Comparison of ENCODE assay signal across 1 cellular context in genomic region chr18:57023483-57023882, GRCh38.
TF ChIP-seq lines count a peak whose summit lies in the region.

No MANE protein-coding gene starts in this region.

TF ChIP-seq in GM23338, 12 proteins besides CTCF, POLR2A, EP300 and RAD21 (continued from another document):
- TF ChIP-seq ZNF462 (CRISPR knock-in tag; IDR thresholded peaks at IDR 0.05) (no peak), JUNB (IDR thresholded peaks at IDR 0.05; ENCODE audit: unreplicated experiment) (no peak), CREB1 (CRISPR knock-in tag; IDR thresholded peaks at IDR 0.05; ENCODE audit: low read depth) (no peak), EZH2 (IDR thresholded peaks at IDR 0.05; ENCODE audit: low read depth, unreplicated experiment) (no peak), POLR2AphosphoS5 (IDR thresholded peaks at IDR 0.05; ENCODE audit: low read depth) (no peak), ZNF331 (CRISPR knock-in tag; IDR thresholded peaks at IDR 0.05; ENCODE audit: low read depth) (no peak), REST (IDR thresholded peaks at IDR 0.05; ENCODE audit: unreplicated experiment) (no peak), STAT1 (IDR thresholded peaks at IDR 0.05; ENCODE audit: unreplicated experiment) (no peak)
